Comparison of ENCODE assay signal across 1 cellular context in genomic region chr14:32252030-32252670, GRCh38.
TF ChIP-seq lines count a peak whose summit lies in the region.

No MANE protein-coding gene starts in this region.

TF ChIP-seq in HepG2, 621 proteins besides CTCF, POLR2A, EP300 and RAD21 (continued from another document and continues in another):
- TF ChIP-seq SNAPC4 (CRISPR knock-in tag; IDR thresholded peaks at IDR 0.05): peak; percentile 86; the same call in 1 of the 2 replicates
- TF ChIP-seq MLLT10 (CRISPR knock-in tag; IDR thresholded peaks at IDR 0.05): no peak
- TF ChIP-seq POLR2G (IDR thresholded peaks at IDR 0.05; ENCODE audit: low read depth, low read length): no peak
- no peak for TF ChIP-seq ZNF530 (CRISPR knock-in tag; IDR thresholded peaks at IDR 0.05; ENCODE audit: low read depth)
- 0 out of 2 replicates have a peak, but pooled peaks have one; percentile 30 for TF ChIP-seq ARNT2 (CRISPR knock-in tag; IDR thresholded peaks at IDR 0.05; ENCODE audit: low read depth)
- TF ChIP-seq ONECUT2 (CRISPR knock-in tag; IDR thresholded peaks at IDR 0.05): no peak
- no peak for TF ChIP-seq TMF1 (CRISPR knock-in tag; IDR thresholded peaks at IDR 0.05; ENCODE audit: low read depth)
- TF ChIP-seq ZNF569 (CRISPR knock-in tag; IDR thresholded peaks at IDR 0.05; ENCODE audit: borderline replicate concordance): no peak
- no peak for TF ChIP-seq ZNF891 (CRISPR knock-in tag; IDR thresholded peaks at IDR 0.05)
- TF ChIP-seq ZBTB44 (CRISPR knock-in tag; IDR thresholded peaks at IDR 0.05): no peak
- no peak for TF ChIP-seq JUN (CRISPR knock-in tag; IDR thresholded peaks at IDR 0.05)
- TF ChIP-seq ATF7 (IDR thresholded peaks at IDR 0.05): no peak
- TF ChIP-seq ATF7 (CRISPR knock-in tag; IDR thresholded peaks at IDR 0.05): no peak
- no peak for TF ChIP-seq FIP1L1 (IDR thresholded peaks at IDR 0.05; ENCODE audit: borderline replicate concordance, insufficient read depth, low read depth, low read length)
- TF ChIP-seq ZNF546 (CRISPR knock-in tag; conservative IDR thresholded peaks at IDR 0.05): no peak
- TF ChIP-seq SP2 (CRISPR knock-in tag; IDR thresholded peaks at IDR 0.05): no peak
- TF ChIP-seq ARID5B (CRISPR knock-in tag; IDR thresholded peaks at IDR 0.05): peak; percentile 72
- no peak for TF ChIP-seq BORCS8-MEF2B (CRISPR knock-in tag; IDR thresholded peaks at IDR 0.05)
- TF ChIP-seq ZFP37 (CRISPR knock-in tag; IDR thresholded peaks at IDR 0.05; ENCODE audit: borderline replicate concordance): no peak
- TF ChIP-seq IRF2 (CRISPR knock-in tag; IDR thresholded peaks at IDR 0.05): peak; percentile 86
- TF ChIP-seq ZSCAN21 (CRISPR knock-in tag; IDR thresholded peaks at IDR 0.05; ENCODE audit: borderline replicate concordance): peak; percentile 55; the same call in 1 of the 2 replicates
- 0 out of 2 replicates have a peak, but pooled peaks have one; percentile 15 for TF ChIP-seq RARA (CRISPR knock-in tag; IDR thresholded peaks at IDR 0.05)
- TF ChIP-seq ZNF776 (CRISPR knock-in tag; IDR thresholded peaks at IDR 0.05): no peak
- TF ChIP-seq HOXA7 (CRISPR knock-in tag; IDR thresholded peaks at IDR 0.05): no peak
- TF ChIP-seq E2F2 (CRISPR knock-in tag; IDR thresholded peaks at IDR 0.05; ENCODE audit: borderline replicate concordance): no peak; the same call in 1 of the 2 replicates
- no peak for TF ChIP-seq GLMP (CRISPR knock-in tag; IDR thresholded peaks at IDR 0.05; ENCODE audit: borderline replicate concordance)
- TF ChIP-seq SALL2 (CRISPR knock-in tag; IDR thresholded peaks at IDR 0.05): no peak
- no peak for TF ChIP-seq ZBTB26 (CRISPR knock-in tag; IDR thresholded peaks at IDR 0.05; ENCODE audit: borderline replicate concordance)
- no peak for TF ChIP-seq GTF2F1 (IDR thresholded peaks at IDR 0.05; ENCODE audit: low read length)
- no peak for TF ChIP-seq ZNF333 (CRISPR knock-in tag; IDR thresholded peaks at IDR 0.05; ENCODE audit: borderline replicate concordance)
- TF ChIP-seq ZMYM4 (CRISPR knock-in tag; IDR thresholded peaks at IDR 0.05): peak; percentile 87
- TF ChIP-seq WIZ (CRISPR knock-in tag; IDR thresholded peaks at IDR 0.05): no peak
- TF ChIP-seq ZKSCAN8 (CRISPR knock-in tag; IDR thresholded peaks at IDR 0.05; ENCODE audit: borderline replicate concordance): 0 out of 2 replicates have a peak, but pooled peaks have one; percentile 56
- TF ChIP-seq CENPBD1 (CRISPR knock-in tag; IDR thresholded peaks at IDR 0.05; ENCODE audit: borderline replicate concordance, low read depth): no peak
- no peak for TF ChIP-seq MAFG (CRISPR knock-in tag; IDR thresholded peaks at IDR 0.05)
- 0 out of 2 replicates have a peak, but pooled peaks have one; percentile 11 for TF ChIP-seq HMG20A (CRISPR knock-in tag; IDR thresholded peaks at IDR 0.05; ENCODE audit: borderline replicate concordance)
- TF ChIP-seq ZNF747 (CRISPR knock-in tag; IDR thresholded peaks at IDR 0.05; ENCODE audit: borderline replicate concordance): no peak
- no peak for TF ChIP-seq DBP (CRISPR knock-in tag; IDR thresholded peaks at IDR 0.05; ENCODE audit: not compliant biosample characterization)
- no peak for TF ChIP-seq RFX3 (CRISPR knock-in tag; IDR thresholded peaks at IDR 0.05)
- peak; percentile 69; the same call in 1 of the 2 replicates for TF ChIP-seq MED1 (CRISPR knock-in tag; IDR thresholded peaks at IDR 0.05)
- no peak for TF ChIP-seq EED (CRISPR knock-in tag; IDR thresholded peaks at IDR 0.05)
- TF ChIP-seq KLF15 (CRISPR knock-in tag; IDR thresholded peaks at IDR 0.05; ENCODE audit: borderline replicate concordance): no peak
- 0 out of 2 replicates have a peak, but pooled peaks have one; percentile 27 for TF ChIP-seq ZFX (CRISPR knock-in tag; IDR thresholded peaks at IDR 0.05; ENCODE audit: low read depth)
- no peak for TF ChIP-seq ZHX1 (CRISPR knock-in tag; IDR thresholded peaks at IDR 0.05; ENCODE audit: low read depth)
- peak; percentile 75; the same call in 1 of the 2 replicates for TF ChIP-seq SSRP1 (CRISPR knock-in tag; IDR thresholded peaks at IDR 0.05)
- TF ChIP-seq SOX13 (IDR thresholded peaks at IDR 0.05): no peak
- 0 out of 4 replicates have a peak, but pooled peaks of 1 of the 2 experiments have one; percentile 29 for TF ChIP-seq SOX13 (CRISPR knock-in tag; conservative IDR thresholded peaks at IDR 0.05 in 1 of 2, IDR thresholded peaks at IDR 0.05 in 1 of 2)
